Comparison of ENCODE assay signal across 1 cellular context in the genomic region with DNA sequence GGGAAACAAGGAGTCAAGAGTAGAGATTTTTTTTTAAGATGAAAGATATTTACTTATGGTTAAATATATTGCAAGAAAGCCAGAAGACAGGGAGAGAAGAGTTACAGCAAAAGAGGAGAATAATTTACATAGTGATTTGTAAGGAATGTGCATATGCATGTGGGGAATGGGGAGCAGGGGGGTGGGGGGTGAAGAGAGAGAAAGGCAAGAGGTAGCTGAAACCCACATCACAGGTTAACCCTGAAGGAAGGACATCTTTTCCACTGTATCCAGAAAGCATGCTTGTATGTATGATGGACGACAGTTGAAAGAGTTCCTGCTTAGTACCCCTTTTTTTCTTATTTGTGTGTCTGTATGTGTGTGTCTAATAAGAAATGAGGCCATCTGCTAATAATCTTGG.
TF ChIP-seq lines count a peak whose summit lies in the region.

No MANE protein-coding gene starts in this region.

TF ChIP-seq in GM23338, 12 proteins besides CTCF, POLR2A, EP300 and RAD21 (continued from another document):
- TF ChIP-seq ZNF462 (CRISPR knock-in tag; IDR thresholded peaks at IDR 0.05) (no peak), STAT1 (IDR thresholded peaks at IDR 0.05; ENCODE audit: unreplicated experiment) (no peak), ZNF114 (CRISPR knock-in tag; IDR thresholded peaks at IDR 0.05) (no peak), JUNB (IDR thresholded peaks at IDR 0.05; ENCODE audit: unreplicated experiment) (no peak), POLR2AphosphoS5 (IDR thresholded peaks at IDR 0.05; ENCODE audit: low read depth) (no peak), EZH2phosphoT487 (IDR thresholded peaks at IDR 0.05; ENCODE audit: unreplicated experiment) (no peak), EZH2 (IDR thresholded peaks at IDR 0.05; ENCODE audit: low read depth, unreplicated experiment) (no peak), REST (IDR thresholded peaks at IDR 0.05; ENCODE audit: unreplicated experiment) (no peak), ETS1 (IDR thresholded peaks at IDR 0.05) (no peak), ZNF331 (CRISPR knock-in tag; IDR thresholded peaks at IDR 0.05; ENCODE audit: low read depth) (no peak), NANOG (IDR thresholded peaks at IDR 0.05; ENCODE audit: borderline replicate concordance) (no peak)
